ENCODE assay signal across 12 cellular contexts in genomic region chr15:77030928-77031375, GRCh38. TPM values are rescaled to one million over a fixed set of nuclear protein-coding genes. Genes with fewer than 3 reads are reported as not detected.
A peak's percentile ranks its signal among the peaks of the same experiment; 100 is the strongest.
DNase-seq lines count a peak whose midpoint lies in the region; ATAC-seq lines count a peak whose summit lies in the region.
"Had no signal": no experiment of that assay in that cellular context is flagged by ENCODE, and none has a peak within 500 bp of the region (broad histone marks: within the 10 kb centered on the region; RNA-seq: fewer than 3 reads in every experiment).

No MANE protein-coding gene starts in this region.

- H3K9me3 Mint-ChIP-seq in stimulated activated effector memory CD8-positive, alpha-beta T cell treated with anti-CD3 and anti-CD28 coated beads, Interleukin-12 subunit alpha, Interleukin-12 subunit beta, amount 100 ng/mL, for 72 hours, result no peaks in the 10 kb centered on the region

- H3K9me3 ChIP-seq in NT2/D1 (ENCODE audit: insufficient read depth, low read length), result no peaks in the 10 kb centered on the region
- H3K9me3 ChIP-seq: body of pancreas, tibial artery had no signal

- peaks cover 98% of the 10 kb centered on the region for H3K36me3 Mint-ChIP-seq in stimulated activated effector memory CD8-positive, alpha-beta T cell treated with anti-CD3 and anti-CD28 coated beads, Interleukin-12 subunit alpha, Interleukin-12 subunit beta, amount 100 ng/mL, for 72 hours

- peaks cover 27% of the 10 kb centered on the region for H3K4me1 Mint-ChIP-seq in stimulated activated effector memory CD8-positive, alpha-beta T cell treated with anti-CD3 and anti-CD28 coated beads, Interleukin-12 subunit alpha, Interleukin-12 subunit beta, amount 100 ng/mL, for 72 hours

- peak overlapping the region; percentile 91 for H3K27ac Mint-ChIP-seq in stimulated activated effector memory CD8-positive, alpha-beta T cell treated with anti-CD3 and anti-CD28 coated beads, Interleukin-12 subunit alpha, Interleukin-12 subunit beta, amount 100 ng/mL, for 72 hours

- intact Hi-C loops in left ventricle myocardium superior (cut with micrococcal nuclease), result no loop called here

- peak overlapping the region; percentile 36 for H3K9ac ChIP-seq in NT2/D1 (ENCODE audit: insufficient read length, low read depth)

- DNase-seq in activated CD8-positive, alpha-beta memory T cell treated with anti-CD3 and anti-CD28 coated beads, Interleukin-2, amount 50 U/mL, for 48 hours, result peak; percentile 45
- no peak for DNase-seq in activated CD8-positive, alpha-beta memory T cell treated with anti-CD3 and anti-CD28 coated beads, Interleukin-2, amount 50 U/mL, for 4 hours
- no peak for DNase-seq in NT2/D1 (ENCODE audit: low read depth, low spot score)
- peak; percentile 11 for DNase-seq in left ventricle myocardium superior
- DNase-seq in stimulated activated effector memory CD8-positive, alpha-beta T cell treated with anti-CD3 and anti-CD28 coated beads, Interleukin-12 subunit alpha, Interleukin-12 subunit beta, amount 100 ng/mL, for 72 hours (ENCODE audit: low spot score in 2 of 2), result peak in 1 of 2 donors; percentile 2
- DNase-seq in activated gamma-delta T cell treated with Interleukin-2 at 50 U/mL for 16 hours, result no peak
- no peak for DNase-seq in kidney tubule cell (ENCODE audit: low spot score)

- H3K4me1 ChIP-seq in NT2/D1 (ENCODE audit: insufficient read depth, insufficient read length), result peaks cover 43% of the 10 kb centered on the region

- ATAC-seq in left ventricle myocardium superior (no peak), HG02759 (IDR thresholded peaks at IDR 0.05; ENCODE audit: unreplicated experiment) (no peak)
- ATAC-seq in stimulated activated effector memory CD8-positive, alpha-beta T cell treated with anti-CD3 and anti-CD28 coated beads, Interleukin-12 subunit alpha, Interleukin-12 subunit beta, amount 100 ng/mL, for 72 hours, result no peak
- ATAC-seq: body of pancreas had no signal

- H3K4me3 Mint-ChIP-seq in stimulated activated effector memory CD8-positive, alpha-beta T cell treated with anti-CD3 and anti-CD28 coated beads, Interleukin-12 subunit alpha, Interleukin-12 subunit beta, amount 100 ng/mL, for 72 hours, result no peak overlapping the region

- H3K4me3 ChIP-seq in NT2/D1 (ENCODE audit: insufficient read length, low read depth), result no peak overlapping the region
- H3K4me3 ChIP-seq: body of pancreas, K562, tibial artery had no signal

- peaks cover 3% of the 10 kb centered on the region for H3K36me3 ChIP-seq in NT2/D1 (ENCODE audit: insufficient read depth, insufficient read length, low read length)
- H3K36me3 ChIP-seq: tibial artery had no signal

- no peaks in the 10 kb centered on the region for H3K27me3 ChIP-seq in NT2/D1 (ENCODE audit: insufficient read depth, insufficient read length)
- H3K27me3 ChIP-seq: body of pancreas had no signal

RNA-seq across cellular contexts. Expression of gene PSTPIP1, which starts 36.0 kb away (rescaled TPM):
- total RNA-seq in left ventricle myocardium superior, result 2.4 TPM
- total RNA-seq: K562, renal cortical epithelial cell had no signal

RNA-seq across cellular contexts. Expression of gene TSPAN3, which starts 40.0 kb away (rescaled TPM):
- 97.1 TPM for total RNA-seq in left ventricle myocardium superior

Comparison
In these comparisons a context has a peak if more than half of its experiments do, and no peak if none do; other contexts are left out.
1. DNase-seq: peak in activated CD8-positive, alpha-beta memory T cell treated with anti-CD3 and anti-CD28 coated beads, Interleukin-2, amount 50 U/mL, for 48 hours (single experiment) and left ventricle myocardium superior (single experiment); none in activated CD8-positive, alpha-beta memory T cell treated with anti-CD3 and anti-CD28 coated beads, Interleukin-2, amount 50 U/mL, for 4 hours (single experiment), NT2/D1 (single experiment), activated gamma-delta T cell treated with Interleukin-2 at 50 U/mL for 16 hours (single experiment) and kidney tubule cell (single experiment).